In genomic region chr4:128600410-128600809, GRCh38 we compare ENCODE assay signal across 12 cellular contexts.
DNase-seq lines count a peak whose midpoint lies in the region; ATAC-seq and TF ChIP-seq lines count a peak whose summit lies in the region.
"Had no signal": no experiment of that assay in that cellular context is flagged by ENCODE, and none has a peak within 500 bp of the region (broad histone marks: within the 10 kb centered on the region; RNA-seq: fewer than 3 reads in every experiment).

No MANE protein-coding gene starts in this region.

- TF ChIP-seq CTCF in AG04450 (IDR thresholded peaks at IDR 0.05; ENCODE audit: low read depth, low read length) (no peak), body of pancreas (IDR thresholded peaks at IDR 0.05) (peak in 3 of 7 experiments; percentile 7 to 19 (median 14))

- H3K27ac ChIP-seq in AG04450 (ENCODE audit: low read depth, low read length), result peak overlapping the region; percentile 43
- peak overlapping the region; percentile 82 to 91 (median 86) for H3K27ac ChIP-seq in body of pancreas
- H3K27ac ChIP-seq: KMS-11 had no signal

- H3K4me1 ChIP-seq in body of pancreas, result peaks cover 76% of the 10 kb centered on the region

- H3K9me3 ChIP-seq in AG04450 (ENCODE audit: control insufficient read depth, insufficient read depth, low read length) (no peaks in the 10 kb centered on the region), body of pancreas (no peaks in the 10 kb centered on the region)

- no peaks in the 10 kb centered on the region for H3K27me3 ChIP-seq in AG04450 (ENCODE audit: control insufficient read depth, insufficient read depth, low read length)
- no peaks in the 10 kb centered on the region for H3K27me3 ChIP-seq in body of pancreas

- no peak for DNase-seq in AG04450 (ENCODE audit: low read depth, low spot score)
- peak; percentile 38 to 61 (median 58) for DNase-seq in body of pancreas
- DNase-seq in head of caudate nucleus, result peak in 41 of 42 donors; percentile 4 to 79 (median 49)
- DNase-seq in nucleus accumbens (lab: John Stamatoyannopoulos, UW), result peak in 45 of 56 donors; percentile 4 to 77 (median 40)
- no peak for DNase-seq in activated naive CD4-positive, alpha-beta T cell treated with anti-CD3 and anti-CD28 coated beads, Interleukin-2, amount 50 U/mL, for 72 hours (ENCODE audit: low spot score in 2 of 2)
- DNase-seq in NCI-H2029 (lab: John Stamatoyannopoulos, UW), result no peak
- no peak for DNase-seq in NCI-H1694 treated with DMSO at 0.1 percent for 48 hours (lab: John Stamatoyannopoulos, UW)
- DNase-seq: effector CD8-positive, alpha-beta T cell; NK-92 treated with Interleukin-12 subunit alpha and Interleukin-12 subunit beta, amount 100 ng/mL, for 24 hours; stimulated activated CD4-positive, alpha-beta T cell treated with anti-CD3 and anti-CD28 coated beads, Interleukin-2, amount 100 ng/mL, for 48 hours had no signal

- no peak for TF ChIP-seq POLR2A in body of pancreas (IDR thresholded peaks at IDR 0.05)

- H3K36me3 Mint-ChIP-seq in activated naive CD4-positive, alpha-beta T cell treated with anti-CD3 and anti-CD28 coated beads, Interleukin-2, amount 50 U/mL, for 72 hours, result peaks cover 0 to 9% of the 10 kb centered on the region in 2 donors

- POLR2A ChIA-PET in AG04450 (lab: Yijun Ruan, JAX), result no interaction called here

- ATAC-seq in body of pancreas (peak; percentile 28), GM18520 (IDR thresholded peaks at IDR 0.05; ENCODE audit: unreplicated experiment) (no peak)
- no peak for ATAC-seq in activated naive CD4-positive, alpha-beta T cell treated with anti-CD3 and anti-CD28 coated beads, Interleukin-2, amount 50 U/mL, for 72 hours

- CTCF ChIA-PET in AG04450 (lab: Charles Lee), result interaction anchor here (1.7 to 1.9 kb wide), 3 partner anchors 26 to 146 kb away, joined by 5 to 7 read pairs (median 6); no protein-coding TSS in a partner anchor

- intact Hi-C loops in body of pancreas (cut with DNase I), result no loop called here
- intact Hi-C loops in head of caudate nucleus (cut with DNase I), result no loop called here

- 0 to 21% methylated on average over 3 of the region's 3 CpGs for WGBS in body of pancreas, 2 donors

- H3K27ac Mint-ChIP-seq in activated naive CD4-positive, alpha-beta T cell treated with anti-CD3 and anti-CD28 coated beads, Interleukin-2, amount 50 U/mL, for 72 hours, result no peak overlapping the region

- peaks cover 7 to 11% of the 10 kb centered on the region in 2 donors for H3K9me3 Mint-ChIP-seq in activated naive CD4-positive, alpha-beta T cell treated with anti-CD3 and anti-CD28 coated beads, Interleukin-2, amount 50 U/mL, for 72 hours

- H3K36me3 ChIP-seq in body of pancreas (replicated peaks in 1 of 2; ENCODE audit: insufficient read depth in 1 of 2, low read depth in 2 of 2), result no peaks in the 10 kb centered on the region

- H3K4me3 ChIP-seq in AG04450 (ENCODE audit: low read depth, low read length) (no peak overlapping the region), body of pancreas (no peak overlapping the region)

Comparison
In these comparisons a context has a peak if more than half of its experiments do, and no peak if none do; other contexts are left out.
1. DNase-seq: peak in body of pancreas (4 of 4), head of caudate nucleus (41 of 42) and nucleus accumbens (45 of 56); none in AG04450 (single experiment), activated naive CD4-positive, alpha-beta T cell treated with anti-CD3 and anti-CD28 coated beads, Interleukin-2, amount 50 U/mL, for 72 hours (0 of 2), NCI-H2029 (single experiment) and NCI-H1694 treated with DMSO at 0.1 percent for 48 hours (single experiment).